8 cellular contexts compared by ENCODE assay signal in genomic region chr6:35213824-35214756, GRCh38. TPM values are rescaled to one million over a fixed set of nuclear protein-coding genes. Genes with fewer than 3 reads are reported as not detected.
DNase-seq lines count a peak whose midpoint lies in the region; ATAC-seq and TF ChIP-seq lines count a peak whose summit lies in the region.

Gene SCUBE3, plus strand, starts transcription at chr6:35213956. Its CDS starts 463 bp downstream, at chr6:35214419.

- H3K27ac ChIP-seq in hepatocyte, result peak within 1 kb of the TSS; percentile 76

- H2AFZ ChIP-seq in hepatocyte, result peak within 1 kb of the TSS; percentile 56

- ATAC-seq in activated naive CD8-positive, alpha-beta T cell treated with anti-CD3 and anti-CD28 coated beads, Interleukin-2, amount 50 U/mL, for 24 hours, result peak; percentile 11
- peak; percentile 51 for ATAC-seq in sciatic nerve
- ATAC-seq in GM18858 (IDR thresholded peaks at IDR 0.05; ENCODE audit: unreplicated experiment), result no peak
- ATAC-seq in HG02870 (IDR thresholded peaks at IDR 0.05; ENCODE audit: unreplicated experiment), result no peak

- TF ChIP-seq CTCF in hepatocyte (IDR thresholded peaks at IDR 0.05; ENCODE audit: poor library complexity), result no peak

- H3K4me2 ChIP-seq in hepatocyte, result peak within 1 kb of the TSS; percentile 95

- no peaks in the 10 kb centered on the region for H3K9me3 Mint-ChIP-seq in activated naive CD8-positive, alpha-beta T cell treated with anti-CD3 and anti-CD28 coated beads, Interleukin-2, amount 50 U/mL, for 24 hours

- H3K36me3 ChIP-seq in hepatocyte (replicated peaks; ENCODE audit: insufficient read depth, low read depth), result no peaks in the 10 kb centered on the region

- H3K4me3 ChIP-seq in hepatocyte, result peak within 1 kb of the TSS; percentile 78

- peak within 1 kb of the TSS; percentile 51 for H3K4me3 Mint-ChIP-seq in activated naive CD8-positive, alpha-beta T cell treated with anti-CD3 and anti-CD28 coated beads, Interleukin-2, amount 50 U/mL, for 24 hours

- peaks cover 39% of the 10 kb centered on the region for H3K4me1 ChIP-seq in hepatocyte (ENCODE audit: insufficient read depth)

- H3K9me3 ChIP-seq in hepatocyte (ENCODE audit: low read depth), result no peaks in the 10 kb centered on the region

- H3K79me2 ChIP-seq in hepatocyte, result peaks cover 20% of the 10 kb centered on the region

- H3K36me3 Mint-ChIP-seq in activated naive CD8-positive, alpha-beta T cell treated with anti-CD3 and anti-CD28 coated beads, Interleukin-2, amount 50 U/mL, for 24 hours (ENCODE audit: low read depth), result no peaks in the 10 kb centered on the region

- no peak within 1 kb of the TSS for H3K27ac Mint-ChIP-seq in activated naive CD8-positive, alpha-beta T cell treated with anti-CD3 and anti-CD28 coated beads, Interleukin-2, amount 50 U/mL, for 24 hours

- no peaks in the 10 kb centered on the region for H4K20me1 ChIP-seq in hepatocyte (ENCODE audit: insufficient read depth, poor library complexity, severe bottlenecking)

- peaks cover 6% of the 10 kb centered on the region for H3K4me1 Mint-ChIP-seq in activated naive CD8-positive, alpha-beta T cell treated with anti-CD3 and anti-CD28 coated beads, Interleukin-2, amount 50 U/mL, for 24 hours

- H3K9me2 ChIP-seq in hepatocyte (replicated peaks; ENCODE audit: insufficient read depth), result no peaks in the 10 kb centered on the region

- intact Hi-C loops in sciatic nerve (cut with DNase I), result no loop called here

- peaks cover 27% of the 10 kb centered on the region for H3K27me3 ChIP-seq in hepatocyte

- peak; percentile 24 for DNase-seq in NCI-H1092 treated with DMSO at 0.1 percent for 48 hours (lab: John Stamatoyannopoulos, UW)
- no peak for DNase-seq in NCI-H1092 (lab: John Stamatoyannopoulos, UW)
- DNase-seq in NCI-H1105 treated with DMSO at 0.1 percent for 48 hours (lab: John Stamatoyannopoulos, UW), result peak; percentile 51
- peak; percentile 7 for DNase-seq in activated naive CD8-positive, alpha-beta T cell treated with anti-CD3 and anti-CD28 coated beads, Interleukin-2, amount 50 U/mL, for 24 hours
- DNase-seq in hepatocyte (ENCODE audit: low spot score), result peak; percentile 76
- DNase-seq in sciatic nerve (ENCODE audit: low spot score), result peak; percentile 60

- WGBS in hepatocyte (ENCODE audit: low lambda C conversion rate, missing lambda C conversion rate), result under 1% methylated on average over 29 of the region's 89 CpGs

- H3K27me3 Mint-ChIP-seq in activated naive CD8-positive, alpha-beta T cell treated with anti-CD3 and anti-CD28 coated beads, Interleukin-2, amount 50 U/mL, for 24 hours, result peaks cover 65% of the 10 kb centered on the region

RNA-seq across cellular contexts. Expression of gene SCUBE3, which starts in this region (rescaled TPM):
- 6.1 and 8.7 TPM in 2 replicates for total RNA-seq in hepatocyte
- 10.2 and 19.6 TPM in 2 replicates for polyA plus RNA-seq in hepatocyte
- 2.9 TPM for total RNA-seq in sciatic nerve

Comparison
In these comparisons a context has a peak if more than half of its experiments do, and no peak if none do; other contexts are left out.
1. ATAC-seq: peak in activated naive CD8-positive, alpha-beta T cell treated with anti-CD3 and anti-CD28 coated beads, Interleukin-2, amount 50 U/mL, for 24 hours (single experiment) and sciatic nerve (single experiment); none in GM18858 (single experiment) and HG02870 (single experiment).